In the genomic region with DNA sequence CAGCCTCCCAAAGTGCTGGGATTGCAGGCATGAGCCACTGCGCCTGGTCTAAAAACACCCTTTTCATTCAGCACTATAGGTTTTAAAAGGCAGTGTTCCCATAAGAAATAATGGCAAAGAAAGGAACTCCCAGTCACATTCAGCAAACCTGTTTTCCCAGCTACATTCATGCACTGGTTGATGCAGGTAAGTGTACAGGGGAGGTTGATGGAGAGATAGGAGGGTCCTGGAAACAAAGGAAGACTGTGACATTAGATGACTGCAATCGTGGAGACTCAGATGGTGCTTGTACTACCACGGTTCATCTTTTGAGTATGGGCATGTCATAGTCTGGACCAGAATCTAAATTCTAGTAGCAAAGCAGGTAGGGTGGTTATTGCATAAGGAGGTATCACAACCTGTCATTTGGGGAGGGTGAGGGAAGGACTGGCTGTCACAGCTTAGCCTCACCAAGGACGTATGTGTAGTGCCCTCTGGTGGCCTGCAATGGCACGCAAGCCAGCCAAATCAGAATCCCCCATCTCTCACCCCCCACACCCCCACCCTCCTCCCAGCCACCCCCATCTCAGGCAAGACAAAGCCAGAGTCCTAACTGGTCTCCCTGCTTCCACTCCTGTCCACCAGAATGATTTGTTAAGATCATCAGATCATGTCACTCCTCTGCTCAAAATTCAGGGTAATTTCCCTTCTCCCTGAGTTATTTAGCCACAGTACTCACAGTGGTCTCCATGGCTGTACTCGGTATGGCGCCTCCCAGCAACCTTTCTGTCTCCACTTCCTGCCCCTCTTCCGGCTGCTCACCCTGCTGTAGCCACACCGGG, we compare ENCODE assay signal across 8 cellular contexts. TPM values are rescaled to one million over a fixed set of nuclear protein-coding genes. Genes with fewer than 3 reads are reported as not detected.
DNase-seq lines count a peak whose midpoint lies in the region; ATAC-seq and TF ChIP-seq lines count a peak whose summit lies in the region.

No MANE protein-coding gene starts in this region.

- no peaks in the 10 kb centered on the region for H3K9me2 ChIP-seq in HCT116 (ENCODE audit: insufficient read depth)

- DNase-seq in ELF-1 (ENCODE audit: low read depth, low spot score) (peak; percentile 82), HCT116 (ENCODE audit: low read depth, low spot score) (peak; percentile 48), NCI-H748 treated with DMSO at 0.1 percent for 48 hours (lab: John Stamatoyannopoulos, UW) (peak; percentile 7), epithelial cell of proximal tubule (ENCODE audit: low read depth) (no peak), suprapubic skin (ENCODE audit: low spot score in 2 of 2) (peak in 1 of 2 donors; percentile 60)
- DNase-seq in activated CD8-positive, alpha-beta memory T cell treated with anti-CD3 and anti-CD28 coated beads, Interleukin-2, amount 50 U/mL, for 24 hours (ENCODE audit: extremely low read depth): peak; percentile 66
- DNase-seq in natural killer cell treated with Interleukin-12 subunit alpha and Interleukin-12 subunit beta and Interleukin-15 and Interleukin-18, amount 100 ng/mL, for 72 hours (ENCODE audit: low spot score): peak; percentile 74

- WGBS in suprapubic skin: 37% methylated on average over 9 of the region's 9 CpGs

- intact Hi-C loops in HCT116 (cut with micrococcal nuclease): loop anchor here (1.0 to 2.0 kb wide), 3 partner anchors 29 to 114 kb away; a partner anchor contains a TSS

- no peak for TF ChIP-seq EP300 in suprapubic skin (IDR thresholded peaks at IDR 0.05)

- no peaks in the 10 kb centered on the region for H3K27me3 Mint-ChIP-seq in natural killer cell treated with Interleukin-12 subunit alpha and Interleukin-12 subunit beta and Interleukin-15 and Interleukin-18, amount 100 ng/mL, for 72 hours

- peak overlapping the region; percentile 82 for H2AFZ ChIP-seq in HCT116 (ENCODE audit: low read depth, low read length, poor library complexity, severe bottlenecking)

- H3K36me3 ChIP-seq in HCT116 (ENCODE audit: control insufficient read depth in 1 of 2, insufficient read depth in 2 of 2, low read length in 2 of 2): no peaks in the 10 kb centered on the region
- no peaks in the 10 kb centered on the region for H3K36me3 ChIP-seq in suprapubic skin

- TSS peak; percentile 33 for BruUV-seq in HCT116 (replicated peaks; lab: Mats Ljungman, UMichigan)

- peaks cover 0 to 11% of the 10 kb centered on the region in 2 experiments; a peak in 2 of 4 replicates for H3K4me1 ChIP-seq in HCT116 (ENCODE audit: control insufficient read depth in 1 of 2, insufficient read depth in 2 of 2, low read length in 2 of 2)
- H3K4me1 ChIP-seq in suprapubic skin: no peaks in the 10 kb centered on the region

- no peak for TF ChIP-seq POLR2A in HCT116 (IDR thresholded peaks at IDR 0.05; ENCODE audit: borderline replicate concordance, extremely low read depth, insufficient read depth, insufficient read length)
- TF ChIP-seq POLR2A in suprapubic skin (IDR thresholded peaks at IDR 0.05): no peak

- ATAC-seq in HCT116 (peak; percentile 94), GM19328 (IDR thresholded peaks at IDR 0.05; ENCODE audit: unreplicated experiment) (no peak)
- peak; percentile 92 to 94 for ATAC-seq in natural killer cell treated with Interleukin-12 subunit alpha and Interleukin-12 subunit beta and Interleukin-15 and Interleukin-18, amount 100 ng/mL, for 72 hours

- no peak overlapping the region for H3K27ac ChIP-seq in HCT116 (ENCODE audit: low read depth, low read length)
- H3K27ac ChIP-seq in suprapubic skin: no peak overlapping the region

- no peaks in the 10 kb centered on the region for H3K9me3 ChIP-seq in HCT116 (ENCODE audit: control insufficient read depth in 1 of 2, insufficient read depth in 1 of 2, low read depth in 1 of 2, low read length in 2 of 2)
- no peaks in the 10 kb centered on the region for H3K9me3 ChIP-seq in suprapubic skin

- H3K4me1 Mint-ChIP-seq in natural killer cell treated with Interleukin-12 subunit alpha and Interleukin-12 subunit beta and Interleukin-15 and Interleukin-18, amount 100 ng/mL, for 72 hours (ENCODE audit: low read depth in 2 of 2): peaks cover 16 to 17% of the 10 kb centered on the region in 2 donors

- peak overlapping the region; percentile 38 for H3K9ac ChIP-seq in HCT116 (ENCODE audit: low read length)

- peak overlapping the region; percentile 72 to 75 for H3K27ac Mint-ChIP-seq in natural killer cell treated with Interleukin-12 subunit alpha and Interleukin-12 subunit beta and Interleukin-15 and Interleukin-18, amount 100 ng/mL, for 72 hours

- no peaks in the 10 kb centered on the region for H3K79me2 ChIP-seq in HCT116 (ENCODE audit: insufficient read depth, low read length)

- RAD21 ChIA-PET in HCT116 (lab: Charles Lee; ENCODE audit: low non-redundant PET in 1 of 2, low total read pairs in 2 of 2, uncharacterized antibody in 2 of 2, unreplicated experiment in 2 of 2): no interaction called here

- H3K36me3 Mint-ChIP-seq in natural killer cell treated with Interleukin-12 subunit alpha and Interleukin-12 subunit beta and Interleukin-15 and Interleukin-18, amount 100 ng/mL, for 72 hours: peaks cover 4% of the 10 kb centered on the region

- peak; percentile 66 for TF ChIP-seq RAD21 in HCT116 (IDR thresholded peaks at IDR 0.05; ENCODE audit: low read depth)

- TF ChIP-seq CTCF in HCT116 (IDR thresholded peaks at IDR 0.05 in 2 of 3, conservative IDR thresholded peaks at IDR 0.05 in 1 of 3; ENCODE audit: borderline replicate concordance in 1 of 3, insufficient read depth in 1 of 3, low read depth in 2 of 3, low read length in 2 of 3): peak; percentile 19 to 78 (median 77); a peak in 5 of 6 replicates
- TF ChIP-seq CTCF in epithelial cell of proximal tubule (conservative IDR thresholded peaks at IDR 0.05; ENCODE audit: low read depth, low read length): peak; percentile 67
- TF ChIP-seq CTCF in suprapubic skin (IDR thresholded peaks at IDR 0.05): peak; percentile 19 to 66

- no peaks in the 10 kb centered on the region for H4K20me1 ChIP-seq in HCT116 (ENCODE audit: insufficient read depth)

- CTCF ChIA-PET in HCT116 (lab: Charles Lee): interaction anchor here (0.7 to 1.7 kb wide), 7 partner anchors 11 to 122 kb away, joined by 3 to 9 read pairs (median 3); a partner anchor contains a TSS

- peak overlapping the region; percentile 68 for H3K4me3 Mint-ChIP-seq in natural killer cell treated with Interleukin-12 subunit alpha and Interleukin-12 subunit beta and Interleukin-15 and Interleukin-18, amount 100 ng/mL, for 72 hours

- H3K27me3 ChIP-seq in HCT116 (ENCODE audit: insufficient read depth, low read length) (no peaks in the 10 kb centered on the region), suprapubic skin (no peaks in the 10 kb centered on the region)

- H3K4me2 ChIP-seq in HCT116 (ENCODE audit: low read length): peak overlapping the region; percentile 70

- peak overlapping the region; percentile 19 to 38 for H3K4me3 ChIP-seq in HCT116 (replicated peaks in 1 of 2; ENCODE audit: low read depth in 1 of 2, low read length in 2 of 2)
- H3K4me3 ChIP-seq in epithelial cell of proximal tubule (ENCODE audit: low read depth, low read length): no peak overlapping the region
- H3K4me3 ChIP-seq in suprapubic skin: no peak overlapping the region

- POLR2A ChIA-PET in HCT116 (lab: Charles Lee): no interaction called here

- H3K9me3 Mint-ChIP-seq in natural killer cell treated with Interleukin-12 subunit alpha and Interleukin-12 subunit beta and Interleukin-15 and Interleukin-18, amount 100 ng/mL, for 72 hours: no peaks in the 10 kb centered on the region

TF ChIP-seq in HCT116, 20 proteins besides CTCF, POLR2A, EP300 and RAD21 (continues in another document):
- TF ChIP-seq, protein P1, sequence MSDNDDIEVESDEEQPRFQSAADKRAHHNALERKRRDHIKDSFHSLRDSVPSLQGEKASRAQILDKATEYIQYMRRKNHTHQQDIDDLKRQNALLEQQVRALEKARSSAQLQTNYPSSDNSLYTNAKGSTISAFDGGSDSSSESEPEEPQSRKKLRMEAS (IDR thresholded peaks at IDR 0.05): no peak
- no peak for TF ChIP-seq JUND (IDR thresholded peaks at IDR 0.05)
- TF ChIP-seq CBX3 (IDR thresholded peaks at IDR 0.05; ENCODE audit: low read depth): no peak
- TF ChIP-seq ZFX (IDR thresholded peaks at IDR 0.05): no peak
- TF ChIP-seq POLR2AphosphoS5 (IDR thresholded peaks at IDR 0.05; ENCODE audit: low read depth, low read length): no peak
- TF ChIP-seq SRF (IDR thresholded peaks at IDR 0.05; ENCODE audit: low read depth): no peak
- no peak for TF ChIP-seq EZH2phosphoT487 (IDR thresholded peaks at IDR 0.05; ENCODE audit: borderline replicate concordance)
- TF ChIP-seq SP1 (IDR thresholded peaks at IDR 0.05; ENCODE audit: low read depth): no peak
- no peak for TF ChIP-seq FOSL1 (IDR thresholded peaks at IDR 0.05; ENCODE audit: low read depth)
- no peak for TF ChIP-seq ZNF274 (IDR thresholded peaks at IDR 0.05; ENCODE audit: low read depth, low read length)
- TF ChIP-seq, protein P2, sequence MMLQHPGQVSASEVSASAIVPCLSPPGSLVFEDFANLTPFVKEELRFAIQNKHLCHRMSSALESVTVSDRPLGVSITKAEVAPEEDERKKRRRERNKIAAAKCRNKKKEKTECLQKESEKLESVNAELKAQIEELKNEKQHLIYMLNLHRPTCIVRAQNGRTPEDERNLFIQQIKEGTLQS (IDR thresholded peaks at IDR 0.05): no peak
- no peak for TF ChIP-seq SIN3A (IDR thresholded peaks at IDR 0.05; ENCODE audit: low read depth)
- no peak for TF ChIP-seq EZH2 (IDR thresholded peaks at IDR 0.05)
- TF ChIP-seq YY1 (IDR thresholded peaks at IDR 0.05; ENCODE audit: extremely low read depth, insufficient replicate concordance, low read depth, low read length): no peak
- TF ChIP-seq CEBPB (IDR thresholded peaks at IDR 0.05; ENCODE audit: low read depth): no peak

RNA-seq across cellular contexts. Expression of a gene that starts 28.8 kb away (rescaled TPM):
- total RNA-seq in HCT116 (2021; ENCODE audit: unreplicated experiment) (65.3 TPM), epithelial cell of proximal tubule (57.8 and 67.9 TPM in 2 replicates), suprapubic skin (10 to 100 TPM; 32.2 to 74.2 (median 62.8) TPM)
- polyA plus RNA-seq in HCT116 (2012): 49.5 and 70.5 TPM in 2 replicates
- 10 to 100 TPM; 34.3 to 38.9 TPM for total RNA-seq in natural killer cell treated with Interleukin-12 subunit alpha and Interleukin-12 subunit beta and Interleukin-15 and Interleukin-18, amount 100 ng/mL, for 72 hours

RNA-seq across cellular contexts. Expression of a gene that starts 51.3 kb away (rescaled TPM):
- 8.1 TPM for total RNA-seq in HCT116 (2021; ENCODE audit: unreplicated experiment)
- 7.9 and 10.1 TPM in 2 replicates for polyA plus RNA-seq in HCT116 (2012)
- total RNA-seq in epithelial cell of proximal tubule: 13.3 and 22.4 TPM in 2 replicates
- total RNA-seq in natural killer cell treated with Interleukin-12 subunit alpha and Interleukin-12 subunit beta and Interleukin-15 and Interleukin-18, amount 100 ng/mL, for 72 hours: 100 to 1,000 TPM in 1 of 2 donors, 10 to 100 TPM in 1; 77.1 to 105 TPM
- total RNA-seq in suprapubic skin: 10 to 100 TPM in 1 of 4 donors, 1 to 10 TPM in 3; 6.7 to 12.3 (median 8.4) TPM

RNA-seq across cellular contexts. Expression of a gene that starts 56.0 kb away (rescaled TPM):
- total RNA-seq in HCT116 (2021; ENCODE audit: unreplicated experiment): 13.8 TPM
- 11.9 and 16.8 TPM in 2 replicates for polyA plus RNA-seq in HCT116 (2012)
- 112 and 113 TPM in 2 replicates for total RNA-seq in epithelial cell of proximal tubule
- total RNA-seq in natural killer cell treated with Interleukin-12 subunit alpha and Interleukin-12 subunit beta and Interleukin-15 and Interleukin-18, amount 100 ng/mL, for 72 hours: 10 to 100 TPM; 32.1 to 40.8 TPM
- total RNA-seq in suprapubic skin: 10 to 100 TPM; 10.1 to 31.4 (median 18.0) TPM

Comparison
In these comparisons a context has a peak if more than half of its experiments do, and no peak if none do; other contexts are left out.
1. H3K4me3 ChIP-seq: peak in HCT116 (2 of 2); none in epithelial cell of proximal tubule (single experiment) and suprapubic skin (single experiment).
2. Peak in every context shown above with its lines, with median percentiles within 50 percentile points of each other: CTCF ChIP-seq.